Comparison of ENCODE assay signal across 1 cellular context in the genomic region with DNA sequence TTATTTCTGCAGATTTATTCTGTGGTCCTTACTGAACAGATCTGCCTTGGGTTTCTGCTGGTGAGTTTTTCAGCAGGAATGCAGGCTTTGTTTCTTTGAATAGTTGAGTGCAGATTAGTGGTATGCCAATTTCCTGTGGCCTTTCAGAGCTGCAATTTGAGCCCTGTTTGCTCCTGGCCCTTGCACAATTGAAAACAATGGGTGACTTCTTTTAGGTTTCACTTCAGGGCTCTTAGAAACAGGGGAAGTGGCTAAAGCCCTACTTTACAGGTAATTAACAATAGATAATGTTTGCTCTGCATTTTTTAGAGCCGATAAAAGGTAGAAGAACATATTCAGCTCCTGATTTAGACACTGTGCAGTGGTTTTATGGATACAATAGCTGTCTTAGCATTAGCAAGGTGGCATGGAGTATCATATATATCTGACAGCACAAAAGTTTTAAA.
TF ChIP-seq lines count a peak whose summit lies in the region.

No MANE protein-coding gene starts in this region.

TF ChIP-seq in GM23338, 12 proteins besides CTCF, POLR2A, EP300 and RAD21:
- TF ChIP-seq, protein P1, sequence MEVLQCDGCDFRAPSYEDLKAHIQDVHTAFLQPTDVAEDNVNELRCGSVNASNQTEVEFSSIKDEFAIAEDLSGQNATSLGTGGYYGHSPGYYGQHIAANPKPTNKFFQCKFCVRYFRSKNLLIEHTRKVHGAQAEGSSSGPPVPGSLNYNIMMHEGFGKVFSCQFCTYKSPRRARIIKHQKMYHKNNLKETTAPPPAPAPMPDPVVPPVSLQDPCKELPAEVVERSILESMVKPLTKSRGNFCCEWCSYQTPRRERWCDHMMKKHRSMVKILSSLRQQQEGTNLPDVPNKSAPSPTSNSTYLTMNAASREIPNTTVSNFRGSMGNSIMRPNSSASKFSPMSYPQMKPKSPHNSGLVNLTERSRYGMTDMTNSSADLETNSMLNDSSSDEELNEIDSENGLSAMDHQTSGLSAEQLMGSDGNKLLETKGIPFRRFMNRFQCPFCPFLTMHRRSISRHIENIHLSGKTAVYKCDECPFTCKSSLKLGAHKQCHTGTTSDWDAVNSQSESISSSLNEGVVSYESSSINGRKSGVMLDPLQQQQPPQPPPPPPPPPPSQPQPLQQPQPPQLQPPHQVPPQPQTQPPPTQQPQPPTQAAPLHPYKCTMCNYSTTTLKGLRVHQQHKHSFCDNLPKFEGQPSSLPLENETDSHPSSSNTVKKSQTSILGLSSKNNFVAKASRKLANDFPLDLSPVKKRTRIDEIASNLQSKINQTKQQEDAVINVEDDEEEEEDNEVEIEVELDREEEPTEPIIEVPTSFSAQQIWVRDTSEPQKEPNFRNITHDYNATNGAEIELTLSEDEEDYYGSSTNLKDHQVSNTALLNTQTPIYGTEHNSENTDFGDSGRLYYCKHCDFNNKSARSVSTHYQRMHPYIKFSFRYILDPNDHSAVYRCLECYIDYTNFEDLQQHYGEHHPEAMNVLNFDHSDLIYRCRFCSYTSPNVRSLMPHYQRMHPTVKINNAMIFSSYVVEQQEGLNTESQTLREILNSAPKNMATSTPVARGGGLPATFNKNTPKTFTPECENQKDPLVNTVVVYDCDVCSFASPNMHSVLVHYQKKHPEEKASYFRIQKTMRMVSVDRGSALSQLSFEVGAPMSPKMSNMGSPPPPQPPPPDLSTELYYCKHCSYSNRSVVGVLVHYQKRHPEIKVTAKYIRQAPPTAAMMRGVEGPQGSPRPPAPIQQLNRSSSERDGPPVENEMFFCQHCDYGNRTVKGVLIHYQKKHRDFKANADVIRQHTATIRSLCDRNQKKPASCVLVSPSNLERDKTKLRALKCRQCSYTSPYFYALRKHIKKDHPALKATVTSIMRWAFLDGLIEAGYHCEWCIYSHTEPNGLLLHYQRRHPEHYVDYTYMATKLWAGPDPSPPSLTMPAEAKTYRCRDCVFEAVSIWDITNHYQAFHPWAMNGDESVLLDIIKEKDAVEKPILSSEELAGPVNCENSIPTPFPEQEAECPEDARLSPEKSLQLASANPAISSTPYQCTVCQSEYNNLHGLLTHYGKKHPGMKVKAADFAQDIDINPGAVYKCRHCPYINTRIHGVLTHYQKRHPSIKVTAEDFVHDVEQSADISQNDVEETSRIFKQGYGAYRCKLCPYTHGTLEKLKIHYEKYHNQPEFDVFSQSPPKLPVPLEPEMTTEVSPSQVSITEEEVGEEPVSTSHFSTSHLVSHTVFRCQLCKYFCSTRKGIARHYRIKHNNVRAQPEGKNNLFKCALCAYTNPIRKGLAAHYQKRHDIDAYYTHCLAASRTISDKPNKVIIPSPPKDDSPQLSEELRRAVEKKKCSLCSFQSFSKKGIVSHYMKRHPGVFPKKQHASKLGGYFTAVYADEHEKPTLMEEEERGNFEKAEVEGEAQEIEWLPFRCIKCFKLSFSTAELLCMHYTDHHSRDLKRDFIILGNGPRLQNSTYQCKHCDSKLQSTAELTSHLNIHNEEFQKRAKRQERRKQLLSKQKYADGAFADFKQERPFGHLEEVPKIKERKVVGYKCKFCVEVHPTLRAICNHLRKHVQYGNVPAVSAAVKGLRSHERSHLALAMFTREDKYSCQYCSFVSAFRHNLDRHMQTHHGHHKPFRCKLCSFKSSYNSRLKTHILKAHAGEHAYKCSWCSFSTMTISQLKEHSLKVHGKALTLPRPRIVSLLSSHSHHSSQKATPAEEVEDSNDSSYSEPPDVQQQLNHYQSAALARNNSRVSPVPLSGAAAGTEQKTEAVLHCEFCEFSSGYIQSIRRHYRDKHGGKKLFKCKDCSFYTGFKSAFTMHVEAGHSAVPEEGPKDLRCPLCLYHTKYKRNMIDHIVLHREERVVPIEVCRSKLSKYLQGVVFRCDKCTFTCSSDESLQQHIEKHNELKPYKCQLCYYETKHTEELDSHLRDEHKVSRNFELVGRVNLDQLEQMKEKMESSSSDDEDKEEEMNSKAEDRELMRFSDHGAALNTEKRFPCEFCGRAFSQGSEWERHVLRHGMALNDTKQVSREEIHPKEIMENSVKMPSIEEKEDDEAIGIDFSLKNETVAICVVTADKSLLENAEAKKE (CRISPR knock-in tag; IDR thresholded peaks at IDR 0.05), result peak; percentile 10; the same call in 1 of the 2 replicates
- TF ChIP-seq, protein P2, sequence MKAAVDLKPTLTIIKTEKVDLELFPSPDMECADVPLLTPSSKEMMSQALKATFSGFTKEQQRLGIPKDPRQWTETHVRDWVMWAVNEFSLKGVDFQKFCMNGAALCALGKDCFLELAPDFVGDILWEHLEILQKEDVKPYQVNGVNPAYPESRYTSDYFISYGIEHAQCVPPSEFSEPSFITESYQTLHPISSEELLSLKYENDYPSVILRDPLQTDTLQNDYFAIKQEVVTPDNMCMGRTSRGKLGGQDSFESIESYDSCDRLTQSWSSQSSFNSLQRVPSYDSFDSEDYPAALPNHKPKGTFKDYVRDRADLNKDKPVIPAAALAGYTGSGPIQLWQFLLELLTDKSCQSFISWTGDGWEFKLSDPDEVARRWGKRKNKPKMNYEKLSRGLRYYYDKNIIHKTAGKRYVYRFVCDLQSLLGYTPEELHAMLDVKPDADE (IDR thresholded peaks at IDR 0.05), result peak; percentile 75
- TF ChIP-seq POLR2AphosphoS5 (IDR thresholded peaks at IDR 0.05; ENCODE audit: low read depth) (no peak), EZH2phosphoT487 (IDR thresholded peaks at IDR 0.05; ENCODE audit: unreplicated experiment) (no peak), NANOG (IDR thresholded peaks at IDR 0.05; ENCODE audit: borderline replicate concordance) (peak; percentile 85)
